21 cellular contexts compared by ENCODE assay signal in the genomic region with DNA sequence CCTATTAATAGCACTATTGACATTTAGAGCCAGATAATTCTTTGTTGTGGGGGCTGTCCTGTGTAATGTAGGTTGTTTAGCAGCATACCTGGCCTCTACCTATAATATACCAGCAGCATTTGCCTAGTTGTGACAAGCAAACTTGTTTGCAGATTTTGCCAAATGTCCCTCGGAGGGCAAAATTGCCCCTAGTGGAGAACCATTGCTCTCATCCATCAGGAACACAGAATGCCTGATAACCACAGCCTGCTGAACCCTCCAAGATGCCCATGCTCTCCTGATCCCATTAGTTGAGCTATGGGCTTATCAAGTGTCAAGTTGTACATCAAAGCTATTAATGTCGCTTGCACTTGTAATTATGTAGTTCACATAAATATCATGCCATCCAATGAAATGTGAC.
"Had no signal": no experiment of that assay in that cellular context is flagged by ENCODE, and none has a peak within 500 bp of the region (broad histone marks: within the 10 kb centered on the region; RNA-seq: fewer than 3 reads in every experiment).

No MANE protein-coding gene starts in this region.

- H3K4me1 Mint-ChIP-seq: activated naive CD8-positive, alpha-beta T cell treated with anti-CD3 and anti-CD28 coated beads, Interleukin-2, amount 10 ng/mL, durations not matched to agents 7 days and 5 days; T-cell had no signal

- H3K27ac Mint-ChIP-seq: activated naive CD8-positive, alpha-beta T cell treated with anti-CD3 and anti-CD28 coated beads, Interleukin-2, amount 10 ng/mL, durations not matched to agents 7 days and 5 days; natural killer cell treated with Interleukin-12 subunit alpha and Interleukin-12 subunit beta and Interleukin-15 and Interleukin-18, amount 100 ng/mL, for 72 hours; T-cell; T-helper 2 cell treated with Interferon-gamma antibody and Interleukin-4, amounts not matched to agents 5 μg/mL and 100 μg/mL, for 36 hours had no signal

- H3K9me3 ChIP-seq: neutrophil, ovary, psoas muscle, right atrium auricular region, thoracic aorta, upper lobe of right lung had no signal

- H3K36me3 ChIP-seq: cardiac muscle cell, neutrophil, ovary, right atrium auricular region, thoracic aorta, upper lobe of right lung had no signal

- H3K9me3 Mint-ChIP-seq: activated naive CD8-positive, alpha-beta T cell treated with anti-CD3 and anti-CD28 coated beads, Interleukin-2, amount 10 ng/mL, durations not matched to agents 7 days and 5 days; activated T-cell treated with anti-CD3 and anti-CD28 coated beads, Interleukin-2, amount 50 U/mL, for 4 hours; natural killer cell treated with Interleukin-12 subunit alpha and Interleukin-12 subunit beta and Interleukin-15 and Interleukin-18, amount 100 ng/mL, for 72 hours; T-cell; T-helper 2 cell treated with Interferon-gamma antibody and Interleukin-4, amounts not matched to agents 5 μg/mL and 100 μg/mL, for 36 hours had no signal

- H3K4me2 ChIP-seq: hepatocyte had no signal

- H3K4me3 ChIP-seq: cardiac muscle cell, hepatocyte, ovary, psoas muscle, right atrium auricular region, thoracic aorta, upper lobe of right lung had no signal

- H3K4me1 ChIP-seq: psoas muscle, right atrium auricular region, upper lobe of right lung had no signal

- H3K36me3 Mint-ChIP-seq: activated naive CD8-positive, alpha-beta T cell treated with anti-CD3 and anti-CD28 coated beads, Interleukin-2, amount 10 ng/mL, durations not matched to agents 7 days and 5 days; natural killer cell treated with Interleukin-12 subunit alpha and Interleukin-12 subunit beta and Interleukin-15 and Interleukin-18, amount 100 ng/mL, for 72 hours; T-cell had no signal

- DNase-seq: activated CD8-positive, alpha-beta memory T cell treated with anti-CD3 and anti-CD28 coated beads for 24 hours; activated CD8-positive, alpha-beta memory T cell treated with anti-CD3 and anti-CD28 coated beads, Interleukin-2, amount 50 U/mL, for 4 hours; activated naive CD4-positive, alpha-beta T cell treated with Interleukin-2 at 50 U/mL for 16 hours; activated naive CD8-positive, alpha-beta T cell treated with anti-CD3 and anti-CD28 coated beads, Interleukin-2, amount 10 ng/mL, durations not matched to agents 7 days and 5 days; activated T-cell treated with anti-CD3 and anti-CD28 coated beads, Interleukin-2, amount 50 U/mL, for 4 hours; amniotic stem cell; erythroblast; foreskin melanocyte; ovary; psoas muscle; stimulated activated CD4-positive, alpha-beta T cell treated with anti-CD3 and anti-CD28 coated beads, Interleukin-4, amount 100 ng/mL, for 24 hours; stimulated activated naive CD4-positive, alpha-beta T cell treated with Interleukin-2 at 50 U/mL for 16 hours; T-cell; upper lobe of right lung had no signal

- H2AFZ ChIP-seq: hepatocyte had no signal

- H3K4me3 Mint-ChIP-seq: activated naive CD8-positive, alpha-beta T cell treated with anti-CD3 and anti-CD28 coated beads, Interleukin-2, amount 10 ng/mL, durations not matched to agents 7 days and 5 days; activated T-cell treated with anti-CD3 and anti-CD28 coated beads, Interleukin-2, amount 50 U/mL, for 4 hours; natural killer cell treated with Interleukin-12 subunit alpha and Interleukin-12 subunit beta and Interleukin-15 and Interleukin-18, amount 100 ng/mL, for 72 hours; T-cell; T-helper 2 cell treated with Interferon-gamma antibody and Interleukin-4, amounts not matched to agents 5 μg/mL and 100 μg/mL, for 36 hours had no signal

- ATAC-seq: activated T-cell treated with anti-CD3 and anti-CD28 coated beads, Interleukin-2, amount 50 U/mL, for 4 hours; natural killer cell treated with Interleukin-12 subunit alpha and Interleukin-12 subunit beta and Interleukin-15 and Interleukin-18, amount 100 ng/mL, for 72 hours; psoas muscle; T-cell; upper lobe of right lung had no signal

- H3K79me2 ChIP-seq: hepatocyte had no signal

- H3K27ac ChIP-seq: cardiac muscle cell, hepatocyte, neutrophil, ovary, psoas muscle, right atrium auricular region, thoracic aorta, upper lobe of right lung had no signal
